Comparison of ENCODE assay signal across 12 cellular contexts in genomic region chr7:2701832-2702593, GRCh38. TPM values are rescaled to one million over a fixed set of nuclear protein-coding genes. Genes with fewer than 3 reads are reported as not detected.
A peak's percentile ranks its signal among the peaks of the same experiment; 100 is the strongest.
DNase-seq lines count a peak whose midpoint lies in the region; ATAC-seq and TF ChIP-seq lines count a peak whose summit lies in the region.
"Had no signal": no experiment of that assay in that cellular context is flagged by ENCODE, and none has a peak within 500 bp of the region (broad histone marks: within the 10 kb centered on the region; RNA-seq: fewer than 3 reads in every experiment).

No MANE protein-coding gene starts in this region.

- TF ChIP-seq EP300 in tibial nerve (IDR thresholded peaks at IDR 0.05), result peak in 1 of 2 donors; percentile 60

- TF ChIP-seq CTCF in liver (IDR thresholded peaks at IDR 0.05; ENCODE audit: low read depth, low read length, missing input control), result no peak
- TF ChIP-seq CTCF in tibial nerve (IDR thresholded peaks at IDR 0.05), result no peak

- DNase-seq in caudate nucleus (lab: John Stamatoyannopoulos, UW) (peak in 60 of 61 donors; percentile 33 to 89 (median 70)), tibial nerve (ENCODE audit: low spot score in 2 of 2) (peak; percentile 42 to 45), DMS153 (lab: John Stamatoyannopoulos, UW) (no peak)
- DNase-seq: Kasumi-1; stimulated activated CD4-positive, alpha-beta T cell treated with anti-CD3 and anti-CD28 coated beads, Interleukin-15, amount 100 ng/mL, for 24 hours; WERI-Rb-1 had no signal

- 51% methylated on average over 12 of the region's 12 CpGs for WGBS in liver
- 37 to 51% methylated on average over 12 of the region's 12 CpGs for WGBS in tibial nerve, 2 donors

- H3K4me1 Mint-ChIP-seq in IgD-negative memory B cell, result peaks cover 9 to 11% (median 10%) of the 10 kb centered on the region in 3 donors

- H3K4me1 ChIP-seq in liver (ENCODE audit: control insufficient read depth in 4 of 4, insufficient read depth in 4 of 4, low read length in 3 of 4) (peaks cover 0 to 12% (median 2%) of the 10 kb centered on the region in 4 donors), tibial nerve (peaks cover 0 to 10% (median 0%) of the 10 kb centered on the region in 4 donors)

- H3K27me3 ChIP-seq in liver (ENCODE audit: control insufficient read depth in 4 of 4, insufficient read depth in 4 of 4, low read length in 3 of 4) (no peaks in the 10 kb centered on the region), tibial nerve (peaks cover 0 to 3% of the 10 kb centered on the region in 2 donors)

- H3K27ac Mint-ChIP-seq in IgD-negative memory B cell, result peak overlapping the region in 2 of 3 donors; percentile 82 to 86

- no peak overlapping the region for H3K4me3 ChIP-seq in liver (ENCODE audit: low read depth in 1 of 3, low read length in 3 of 3)
- H3K4me3 ChIP-seq in tibial nerve, result no peak overlapping the region

- H3K9me3 Mint-ChIP-seq in IgD-negative memory B cell, result no peaks in the 10 kb centered on the region

- H3K27me3 Mint-ChIP-seq in IgD-negative memory B cell, result peaks cover 4% of the 10 kb centered on the region

- ATAC-seq in esophagus mucosa (no peak), GM21390 (IDR thresholded peaks at IDR 0.05; ENCODE audit: unreplicated experiment) (no peak)

- H3K9ac ChIP-seq in liver (ENCODE audit: low read depth in 1 of 2, low read length in 2 of 2), result no peak overlapping the region

- no peak for TF ChIP-seq RAD21 in liver (IDR thresholded peaks at IDR 0.05)

- peak overlapping the region in 1 of 4 donors; percentile 49 for H3K4me3 Mint-ChIP-seq in IgD-negative memory B cell

- H3K36me3 ChIP-seq in liver (ENCODE audit: control insufficient read depth in 4 of 4, insufficient read depth in 3 of 4, low read depth in 1 of 4, low read length in 3 of 4) (no peaks in the 10 kb centered on the region), tibial nerve (no peaks in the 10 kb centered on the region)
- H3K36me3 ChIP-seq: WERI-Rb-1 had no signal

- H3K36me3 Mint-ChIP-seq in IgD-negative memory B cell, result no peaks in the 10 kb centered on the region

- no peak for TF ChIP-seq POLR2A in tibial nerve (IDR thresholded peaks at IDR 0.05)

- H3K9me3 ChIP-seq in liver (ENCODE audit: control insufficient read depth in 4 of 4, low read length in 3 of 4) (no peaks in the 10 kb centered on the region), tibial nerve (peaks cover 0 to 7% (median 0%) of the 10 kb centered on the region in 4 donors)

- H3K27ac ChIP-seq in caudate nucleus (ENCODE audit: low read depth, low read length) (peak overlapping the region; percentile 65), liver (ENCODE audit: low read depth in 1 of 2, low read length in 2 of 2) (no peak overlapping the region), tibial nerve (peak overlapping the region in 1 of 4 donors; percentile 18)
- H3K27ac ChIP-seq: WERI-Rb-1 had no signal

TF ChIP-seq in liver, 16 proteins besides CTCF, POLR2A, EP300 and RAD21:
- no peak for TF ChIP-seq TAF1 (conservative IDR thresholded peaks at IDR 0.05)
- TF ChIP-seq ZBTB33 (IDR thresholded peaks at IDR 0.05), result no peak
- TF ChIP-seq, protein P1, sequence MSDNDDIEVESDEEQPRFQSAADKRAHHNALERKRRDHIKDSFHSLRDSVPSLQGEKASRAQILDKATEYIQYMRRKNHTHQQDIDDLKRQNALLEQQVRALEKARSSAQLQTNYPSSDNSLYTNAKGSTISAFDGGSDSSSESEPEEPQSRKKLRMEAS (IDR thresholded peaks at IDR 0.05), result no peak
- TF ChIP-seq RXRA (IDR thresholded peaks at IDR 0.05), result peak in 1 of 2 donors; percentile 89
- peak; percentile 20 for TF ChIP-seq FOXA1 (IDR thresholded peaks at IDR 0.05)
- TF ChIP-seq HNF4A (conservative IDR thresholded peaks at IDR 0.05), result peak in 1 of 2 donors; percentile 82
- no peak for TF ChIP-seq GABPA (IDR thresholded peaks at IDR 0.05 in 1 of 2, conservative IDR thresholded peaks at IDR 0.05 in 1 of 2)
- TF ChIP-seq EGR1 (IDR thresholded peaks at IDR 0.05; ENCODE audit: low read depth in 2 of 2), result no peak
- no peak for TF ChIP-seq SP1 (IDR thresholded peaks at IDR 0.05)
- TF ChIP-seq FOXA2 (IDR thresholded peaks at IDR 0.05), result peak; percentile 22
- TF ChIP-seq REST (IDR thresholded peaks at IDR 0.05), result no peak
TF ChIP-seq in liver: peak in this region for 4.

RNA-seq across cellular contexts. Expression of gene AMZ1, which starts 14.0 kb away (rescaled TPM):
- 1.9 TPM for polyA plus RNA-seq in IgD-negative memory B cell
- 1 to 10 TPM in 1 of 2 donors, not detected in 1; 1.3 TPM for total RNA-seq in liver
- 1 to 10 TPM in 1 of 2 donors, under 1 TPM in 1; 0.10 to 1.1 TPM for polyA plus RNA-seq in liver
- 1 to 10 TPM in 2 of 4 donors, under 1 TPM in 2; 0.39 to 1.7 (median 1.2) TPM for total RNA-seq in tibial nerve
- total RNA-seq in esophagus mucosa, result 0.12 TPM
- total RNA-seq: endothelial cell of umbilical vein, lung microvascular endothelial cell had no signal
- polyA plus RNA-seq: endothelial cell of umbilical vein had no signal
